8 cellular contexts compared by ENCODE assay signal in genomic region chr9:104927216-104927911, GRCh38. TPM values are rescaled to one million over a fixed set of nuclear protein-coding genes. Genes with fewer than 3 reads are reported as not detected.
DNase-seq lines count a peak whose midpoint lies in the region; ATAC-seq and TF ChIP-seq lines count a peak whose summit lies in the region.

No MANE protein-coding gene starts in this region.

- peak overlapping the region; percentile 62; the same call in 1 of the 2 replicates for H3K27ac ChIP-seq in SJSA1
- H3K27ac ChIP-seq in iPS DF 6.9 (ENCODE audit: low read length) = no peak overlapping the region
- no peak overlapping the region for H3K27ac ChIP-seq in SJCRH30

- peak overlapping the region; percentile 96 to 99 (median 99) for H3K4me3 Mint-ChIP-seq in brain

- H3K4me1 Mint-ChIP-seq in brain = peaks cover 44% of the 10 kb centered on the region

- no CpG with 5 or more reads among the region's 44 CpGs for WGBS in iPS DF 6.9 (ENCODE audit: insufficient coverage, insufficient read length)

- no peaks in the 10 kb centered on the region for H3K9me3 ChIP-seq in SJSA1 (replicated peaks)
- H3K9me3 ChIP-seq in iPS DF 6.9 (ENCODE audit: control insufficient read depth, insufficient read depth, low read length) = no peaks in the 10 kb centered on the region
- no peaks in the 10 kb centered on the region for H3K9me3 ChIP-seq in SJCRH30 (replicated peaks)

- ATAC-seq in GM21723 (IDR thresholded peaks at IDR 0.05; ENCODE audit: unreplicated experiment) (peak; percentile 29), HG03196 (IDR thresholded peaks at IDR 0.05; ENCODE audit: unreplicated experiment) (no peak)

- peak overlapping the region; percentile 88 to 99 (median 95) for H3K27ac Mint-ChIP-seq in brain

- TF ChIP-seq CTCF in AG09309 (IDR thresholded peaks at IDR 0.05; ENCODE audit: control insufficient read depth, insufficient read depth, low read depth, low read length, missing control alignments) (no peak), brain (conservative IDR thresholded peaks at IDR 0.05) (no peak)

- DNase-seq in AG09309 (ENCODE audit: low read depth) (no peak), SJSA1 (ENCODE audit: low read depth in 1 of 2, low spot score in 2 of 2) (peak; percentile 46 to 63), iPS DF 6.9 (ENCODE audit: low read depth, low spot score) (no peak), renal cortical epithelial cell (ENCODE audit: low read depth) (peak; percentile 46), SJCRH30 (no peak)

- no peaks in the 10 kb centered on the region for H3K36me3 Mint-ChIP-seq in brain

- H3K27me3 ChIP-seq in SJSA1 (replicated peaks) = no peaks in the 10 kb centered on the region
- H3K27me3 ChIP-seq in iPS DF 6.9 (ENCODE audit: control insufficient read depth, insufficient read depth, low read length) = no peaks in the 10 kb centered on the region
- H3K27me3 ChIP-seq in SJCRH30 = no peaks in the 10 kb centered on the region; the same call in 1 of the 2 replicates

- H3K9me3 Mint-ChIP-seq in brain = no peaks in the 10 kb centered on the region

- peaks cover 16% of the 10 kb centered on the region for H3K27me3 Mint-ChIP-seq in brain

- peaks cover 29% of the 10 kb centered on the region for H3K4me1 ChIP-seq in SJSA1 (replicated peaks)
- no peaks in the 10 kb centered on the region; the same call in 1 of the 2 replicates for H3K4me1 ChIP-seq in iPS DF 6.9 (ENCODE audit: control insufficient read depth, insufficient read depth, low read length)
- H3K4me1 ChIP-seq in SJCRH30 = no peaks in the 10 kb centered on the region

- peak overlapping the region; percentile 75 for H3K4me3 ChIP-seq in AG09309 (ENCODE audit: control insufficient read depth, low read depth, low read length)
- H3K4me3 ChIP-seq in SJSA1 = peak overlapping the region; percentile 49
- H3K4me3 ChIP-seq in iPS DF 6.9 (ENCODE audit: low read length) = peak overlapping the region; percentile 51; the same call in 1 of the 2 replicates
- no peak overlapping the region for H3K4me3 ChIP-seq in SJCRH30

- no peaks in the 10 kb centered on the region for H3K36me3 ChIP-seq in SJSA1
- H3K36me3 ChIP-seq in iPS DF 6.9 (ENCODE audit: control insufficient read depth, insufficient read depth, low read length) = no peaks in the 10 kb centered on the region
- no peaks in the 10 kb centered on the region for H3K36me3 ChIP-seq in SJCRH30

RNA-seq across cellular contexts. Expression of gene ABCA1, which starts 0.6 kb away (rescaled TPM):
- total RNA-seq in SJSA1 (2014; rRNA removed; shearing (Covaris generic)) = 4.7 and 8.9 TPM in 2 replicates
- polyA plus RNA-seq in brain (ENCODE audit: insufficient read depth, low read depth, low replicate concordance) = 0.90 TPM
- total RNA-seq in renal cortical epithelial cell = 25.7 and 48.2 TPM in 2 replicates
- total RNA-seq in SJCRH30 (2014; rRNA removed; shearing (Covaris generic)) = 0.03 and 0.04 TPM in 2 replicates

Comparison
In these comparisons a context has a peak if more than half of its experiments do, and no peak if none do; other contexts are left out.
1. DNase-seq: peak in SJSA1 (2 of 2) and renal cortical epithelial cell (single experiment); none in AG09309 (single experiment), iPS DF 6.9 (single experiment) and SJCRH30 (0 of 2).